19 cellular contexts compared by ENCODE assay signal in genomic region chr22:49292909-49293308, GRCh38.
DNase-seq lines count a peak whose midpoint lies in the region; ATAC-seq and TF ChIP-seq lines count a peak whose summit lies in the region.
"Had no signal": no experiment of that assay in that cellular context is flagged by ENCODE, and none has a peak within 500 bp of the region (broad histone marks: within the 10 kb centered on the region; RNA-seq: fewer than 3 reads in every experiment).

No MANE protein-coding gene starts in this region.

- DNase-seq in activated effector memory CD4-positive, alpha-beta T cell treated with anti-CD3 and anti-CD28 coated beads, Interleukin-2, amount 50 U/mL, for 16 hours, result peak; percentile 13
- no peak for DNase-seq in activated effector memory CD4-positive, alpha-beta T cell treated with Interleukin-2 at 50 U/mL for 16 hours
- DNase-seq in chondrocyte (ENCODE audit: low spot score), result peak; percentile 14
- DNase-seq in osteocyte (ENCODE audit: extremely low spot score, unreplicated experiment), result peak; percentile 68
- peak; percentile 12 for DNase-seq in ureter (ENCODE audit: low spot score)
- DNase-seq in NCI-H1092 (lab: John Stamatoyannopoulos, UW), result no peak
- DNase-seq: Calu3, DMS153, DND-41, IMR-90, KG1, MM.1S, NCI-H1694, NCI-H2029 treated with DMSO at 0.1 percent for 48 hours, NCI-H2171, NCI-H226, NCI-H69 had no signal

- H3K4me1 Mint-ChIP-seq in chondrocyte (ENCODE audit: low read depth) (no peaks in the 10 kb centered on the region), osteocyte (ENCODE audit: unreplicated experiment) (no peaks in the 10 kb centered on the region)

- TF ChIP-seq CTCF in chondrocyte (IDR thresholded peaks at IDR 0.05) (no peak), osteocyte (IDR thresholded peaks at IDR 0.05) (no peak)

- H3K9me3 Mint-ChIP-seq in chondrocyte (ENCODE audit: low read depth) (peaks cover 30% of the 10 kb centered on the region), osteocyte (ENCODE audit: unreplicated experiment) (peaks cover 16% of the 10 kb centered on the region)

- H3K27me3 Mint-ChIP-seq in chondrocyte (ENCODE audit: low read depth) (peaks cover 8% of the 10 kb centered on the region), osteocyte (ENCODE audit: unreplicated experiment) (no peaks in the 10 kb centered on the region)

- H3K27ac Mint-ChIP-seq in chondrocyte (ENCODE audit: unreplicated experiment) (no peak overlapping the region), osteocyte (ENCODE audit: unreplicated experiment) (no peak overlapping the region)

- ATAC-seq in GM21447 (IDR thresholded peaks at IDR 0.05; ENCODE audit: unreplicated experiment), result no peak
- ATAC-seq: Panc1 had no signal

- H3K4me3 Mint-ChIP-seq in chondrocyte (ENCODE audit: unreplicated experiment) (no peak overlapping the region), osteocyte (ENCODE audit: unreplicated experiment) (no peak overlapping the region)

- H3K36me3 Mint-ChIP-seq in chondrocyte (ENCODE audit: low read depth), result peaks cover 5% of the 10 kb centered on the region
- no peaks in the 10 kb centered on the region for H3K36me3 Mint-ChIP-seq in osteocyte (ENCODE audit: unreplicated experiment)

Comparison
In these comparisons a context has a peak if more than half of its experiments do, and no peak if none do; other contexts are left out.
1. DNase-seq: peak in activated effector memory CD4-positive, alpha-beta T cell treated with anti-CD3 and anti-CD28 coated beads, Interleukin-2, amount 50 U/mL, for 16 hours (single experiment), chondrocyte (single experiment), osteocyte (single experiment) and ureter (single experiment); none in activated effector memory CD4-positive, alpha-beta T cell treated with Interleukin-2 at 50 U/mL for 16 hours (single experiment) and NCI-H1092 (single experiment).